8 cellular contexts compared by ENCODE assay signal in the genomic region with DNA sequence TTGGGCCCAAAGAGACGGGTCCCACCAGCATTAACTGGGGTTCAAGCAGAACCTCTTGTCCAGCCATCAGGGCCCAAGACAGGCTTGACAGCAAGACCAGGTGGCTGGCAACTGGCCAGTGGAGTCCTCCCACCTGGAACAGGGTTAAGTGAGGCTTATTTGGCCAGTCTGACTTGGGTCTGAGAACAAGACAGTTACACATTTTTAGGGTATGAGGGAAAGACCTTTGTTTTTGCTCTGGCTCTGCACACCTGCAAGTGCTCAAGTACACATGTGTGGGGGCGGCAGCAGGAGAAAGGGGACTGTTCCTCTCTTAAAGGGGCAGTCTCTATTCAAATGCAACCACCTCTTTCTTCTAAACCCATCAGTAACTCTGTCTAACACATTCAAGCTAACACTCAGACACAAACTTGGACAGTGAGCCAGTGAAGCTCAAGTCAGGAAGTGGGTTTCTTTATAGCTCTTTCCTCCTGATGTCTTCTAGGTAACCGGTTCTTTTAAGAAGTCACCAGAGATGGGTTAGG.
DNase-seq lines count a peak whose midpoint lies in the region; ATAC-seq and TF ChIP-seq lines count a peak whose summit lies in the region.

No MANE protein-coding gene starts in this region.

- no peak for TF ChIP-seq CTCF in endothelial cell (IDR thresholded peaks at IDR 0.05; ENCODE audit: unreplicated experiment)

- peak overlapping the region; percentile 77 to 83 for H3K4me3 Mint-ChIP-seq in effector memory CD8-positive, alpha-beta T cell
- H3K4me3 Mint-ChIP-seq in endothelial cell (ENCODE audit: unreplicated experiment) = no peak overlapping the region

- peak overlapping the region; percentile 97 for H3K27ac Mint-ChIP-seq in effector memory CD8-positive, alpha-beta T cell
- no peak overlapping the region for H3K27ac Mint-ChIP-seq in endothelial cell (ENCODE audit: unreplicated experiment)

- no peaks in the 10 kb centered on the region for H3K9me3 Mint-ChIP-seq in effector memory CD8-positive, alpha-beta T cell
- H3K9me3 Mint-ChIP-seq in endothelial cell (ENCODE audit: unreplicated experiment) = no peaks in the 10 kb centered on the region

- DNase-seq in effector memory CD8-positive, alpha-beta T cell = peak; percentile 51 to 53 (median 52)
- no peak for DNase-seq in NCI-H510A (lab: John Stamatoyannopoulos, UW)
- DNase-seq in left lobe of liver (ENCODE audit: low spot score) = no peak
- DNase-seq in endothelial cell (ENCODE audit: low spot score) = no peak
- DNase-seq in HCEC 1CT = no peak

- no peaks in the 10 kb centered on the region for H3K27me3 Mint-ChIP-seq in effector memory CD8-positive, alpha-beta T cell
- peaks cover 6% of the 10 kb centered on the region for H3K27me3 Mint-ChIP-seq in endothelial cell (ENCODE audit: unreplicated experiment)

- H3K36me3 Mint-ChIP-seq in effector memory CD8-positive, alpha-beta T cell (ENCODE audit: insufficient read depth) = peaks cover 100% of the 10 kb centered on the region
- H3K36me3 Mint-ChIP-seq in endothelial cell (ENCODE audit: low read depth, unreplicated experiment) = peaks cover 65% of the 10 kb centered on the region

- H3K4me1 Mint-ChIP-seq in effector memory CD8-positive, alpha-beta T cell (ENCODE audit: low read depth in 2 of 2) = peaks cover 88 to 99% of the 10 kb centered on the region in 2 donors
- peaks cover 41% of the 10 kb centered on the region for H3K4me1 Mint-ChIP-seq in endothelial cell (ENCODE audit: unreplicated experiment)

- ATAC-seq in GM18499 (IDR thresholded peaks at IDR 0.05; ENCODE audit: insufficient read depth, unreplicated experiment) = peak; percentile 36
- ATAC-seq in GM21447 (IDR thresholded peaks at IDR 0.05; ENCODE audit: unreplicated experiment) = peak; percentile 43
- ATAC-seq in HG03575 (IDR thresholded peaks at IDR 0.05; ENCODE audit: extremely low read depth, insufficient number of reproducible peaks, low FRiP score, unreplicated experiment) = peak; percentile 31
- peak; percentile 63 for ATAC-seq in effector memory CD8-positive, alpha-beta T cell (replicated peaks)
- ATAC-seq in left lobe of liver = no peak

Comparison
In these comparisons a context has a peak if more than half of its experiments do, and no peak if none do; other contexts are left out.
1. DNase-seq: peak in effector memory CD8-positive, alpha-beta T cell (3 of 3); none in NCI-H510A (single experiment), left lobe of liver (single experiment), endothelial cell (single experiment) and HCEC 1CT (single experiment).